ENCODE assay signal across 1 cellular context in genomic region chr1:58836396-58836795, GRCh38.
TF ChIP-seq lines count a peak whose summit lies in the region.

No MANE protein-coding gene starts in this region.

TF ChIP-seq in K562, 482 proteins besides CTCF, POLR2A, EP300 and RAD21 (continued from another document):
- 0 out of 2 replicates have a peak, but pooled peaks have one; percentile 3 for TF ChIP-seq NFE2 (IDR thresholded peaks at IDR 0.05; ENCODE audit: low read depth)
